In the genomic region with DNA sequence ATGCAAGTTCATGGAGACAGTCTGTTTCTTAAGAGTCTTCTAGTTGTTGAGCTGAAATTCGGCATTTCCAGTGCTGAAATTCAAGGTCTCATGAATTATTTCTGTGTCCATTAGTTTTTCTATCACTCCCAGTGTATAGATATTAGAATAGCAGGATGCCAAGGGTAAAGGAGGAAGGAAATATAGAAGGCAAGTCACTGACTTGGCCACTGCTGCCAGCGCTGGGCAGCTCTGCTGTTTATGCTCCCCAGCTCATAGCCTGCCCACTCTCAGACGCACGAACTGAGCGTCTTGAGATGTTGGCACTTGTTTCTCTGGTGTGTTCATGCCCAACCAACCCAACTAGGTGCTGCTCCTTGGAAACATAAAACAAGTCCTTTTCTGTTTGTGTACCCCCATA, we compare ENCODE assay signal across 1 cellular context.
TF ChIP-seq lines count a peak whose summit lies in the region.

No MANE protein-coding gene starts in this region.

TF ChIP-seq in K562, 482 proteins besides CTCF, POLR2A, EP300 and RAD21 (continued from another document):
- TF ChIP-seq, protein P1, sequence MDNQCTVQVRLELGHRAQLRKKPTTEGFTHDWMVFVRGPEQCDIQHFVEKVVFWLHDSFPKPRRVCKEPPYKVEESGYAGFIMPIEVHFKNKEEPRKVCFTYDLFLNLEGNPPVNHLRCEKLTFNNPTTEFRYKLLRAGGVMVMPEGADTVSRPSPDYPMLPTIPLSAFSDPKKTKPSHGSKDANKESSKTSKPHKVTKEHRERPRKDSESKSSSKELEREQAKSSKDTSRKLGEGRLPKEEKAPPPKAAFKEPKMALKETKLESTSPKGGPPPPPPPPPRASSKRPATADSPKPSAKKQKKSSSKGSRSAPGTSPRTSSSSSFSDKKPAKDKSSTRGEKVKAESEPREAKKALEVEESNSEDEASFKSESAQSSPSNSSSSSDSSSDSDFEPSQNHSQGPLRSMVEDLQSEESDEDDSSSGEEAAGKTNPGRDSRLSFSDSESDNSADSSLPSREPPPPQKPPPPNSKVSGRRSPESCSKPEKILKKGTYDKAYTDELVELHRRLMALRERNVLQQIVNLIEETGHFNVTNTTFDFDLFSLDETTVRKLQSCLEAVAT (IDR thresholded peaks at IDR 0.05), result no peak
- no peak for TF ChIP-seq ZFP36 (IDR thresholded peaks at IDR 0.05; ENCODE audit: low read depth, low read length, partially characterized antibody)
- TF ChIP-seq CREB5 (CRISPR knock-in tag; IDR thresholded peaks at IDR 0.05), result no peak
- no peak for TF ChIP-seq ZFP1 (CRISPR knock-in tag; IDR thresholded peaks at IDR 0.05)
